In the genomic region with DNA sequence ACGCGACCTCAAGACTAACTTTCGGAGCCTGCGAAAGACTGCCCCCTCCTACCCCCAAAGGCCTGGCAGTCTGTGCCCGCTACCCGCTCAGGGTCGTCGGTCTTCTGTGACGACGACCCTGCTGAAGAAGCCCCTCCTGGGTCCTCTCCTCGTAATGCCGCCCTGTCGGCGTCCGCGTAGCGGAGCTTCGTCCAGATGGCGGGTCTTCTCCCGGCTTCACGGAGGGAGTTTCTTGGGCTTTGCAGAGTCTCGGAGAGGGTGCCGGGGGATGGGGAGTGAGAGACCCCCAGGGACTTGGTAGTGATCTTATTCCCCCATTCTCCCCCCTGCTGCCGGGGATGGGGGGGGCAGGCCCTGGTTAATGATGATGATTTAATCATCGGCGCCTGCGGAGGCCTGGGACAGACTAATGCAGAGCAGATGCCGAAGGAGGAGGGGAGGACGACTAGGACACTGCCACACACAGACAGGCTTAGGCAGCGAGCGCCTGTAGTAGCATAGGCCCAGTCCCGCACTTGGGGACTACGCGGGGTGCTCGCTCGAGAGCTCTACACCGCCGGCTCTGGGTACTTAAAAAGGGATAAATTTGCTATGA, we compare ENCODE assay signal across 8 cellular contexts. TPM values are rescaled to one million over a fixed set of nuclear protein-coding genes. Genes with fewer than 3 reads are reported as not detected.
DNase-seq lines count a peak whose midpoint lies in the region; ATAC-seq, FAIRE-seq and TF ChIP-seq lines count a peak whose summit lies in the region.

No MANE protein-coding gene starts in this region.

- TF ChIP-seq CTCF in psoas muscle (IDR thresholded peaks at IDR 0.05) = no peak

- H3K27ac Mint-ChIP-seq in activated naive CD4-positive, alpha-beta T cell treated with anti-CD3 and anti-CD28 coated beads, Interleukin-2, amount 50 U/mL, for 24 hours = peak overlapping the region; percentile 97

- H3K4me1 ChIP-seq in psoas muscle = peaks cover 13% of the 10 kb centered on the region

- DNase-seq in D341Med (ENCODE audit: low spot score) (peak; percentile 79), MG63 (peak; percentile 39), head of caudate nucleus (peak in 36 of 42 donors; percentile 15 to 76 (median 48)), psoas muscle (no peak), GM12892 (ENCODE audit: insufficient read length) (no peak)

- no peak for TF ChIP-seq POLR2A in GM12892 (IDR thresholded peaks at IDR 0.05; ENCODE audit: low read depth, low read length)

- H3K27me3 Mint-ChIP-seq in activated naive CD4-positive, alpha-beta T cell treated with anti-CD3 and anti-CD28 coated beads, Interleukin-2, amount 50 U/mL, for 24 hours = peaks cover 36% of the 10 kb centered on the region

- no peak for FAIRE-seq in GM12892 (lab: Jason Lieb, UNC)

- H3K9me3 Mint-ChIP-seq in activated naive CD4-positive, alpha-beta T cell treated with anti-CD3 and anti-CD28 coated beads, Interleukin-2, amount 50 U/mL, for 24 hours = no peaks in the 10 kb centered on the region

- H3K4me3 ChIP-seq in MG63 (peak overlapping the region; percentile 99), psoas muscle (peak overlapping the region; percentile 96)

- H3K4me3 Mint-ChIP-seq in activated naive CD4-positive, alpha-beta T cell treated with anti-CD3 and anti-CD28 coated beads, Interleukin-2, amount 50 U/mL, for 24 hours = peak overlapping the region; percentile 94

- intact Hi-C loops in head of caudate nucleus (cut with DNase I) (loop anchor here (2.0 kb wide), 1 partner anchor 21 kb away; the partner anchor contains the start of genes AUP1 and HTRA2), psoas muscle (cut with DNase I) (loop anchor here (2.0 kb wide), 1 partner anchor 21 kb away; the partner anchor contains the start of genes AUP1 (in 2 of the 2) and HTRA2 (in 2 of the 2))

- peak; percentile 12 for ATAC-seq in GM21576 (IDR thresholded peaks at IDR 0.05; ENCODE audit: unreplicated experiment)
- ATAC-seq in psoas muscle = peak in 1 of 4 donors; percentile 14
- ATAC-seq in GM21447 (IDR thresholded peaks at IDR 0.05; ENCODE audit: unreplicated experiment) = no peak

- H3K36me3 ChIP-seq in MG63 (peaks cover 28% of the 10 kb centered on the region), psoas muscle (ENCODE audit: insufficient read depth in 1 of 2, low read depth in 1 of 2) (peaks cover 0 to 22% of the 10 kb centered on the region in 2 donors)

- peaks cover 39% of the 10 kb centered on the region for H3K4me1 Mint-ChIP-seq in activated naive CD4-positive, alpha-beta T cell treated with anti-CD3 and anti-CD28 coated beads, Interleukin-2, amount 50 U/mL, for 24 hours

- 16 to 20% (median 18%) methylated on average over 38 of the region's 38 CpGs for WGBS in psoas muscle, 3 donors

- H3K9me3 ChIP-seq in MG63 = no peaks in the 10 kb centered on the region
- no peaks in the 10 kb centered on the region for H3K9me3 ChIP-seq in psoas muscle

- peak overlapping the region; percentile 100 for H3K27ac ChIP-seq in psoas muscle

- H3K36me3 Mint-ChIP-seq in activated naive CD4-positive, alpha-beta T cell treated with anti-CD3 and anti-CD28 coated beads, Interleukin-2, amount 50 U/mL, for 24 hours = peaks cover 18% of the 10 kb centered on the region

- H3K27me3 ChIP-seq in MG63 (no peaks in the 10 kb centered on the region), psoas muscle (ENCODE audit: insufficient read depth in 3 of 3, low read length in 2 of 3) (peaks cover 0 to 68% (median 10%) of the 10 kb centered on the region in 3 donors)

RNA-seq across cellular contexts. Expression of gene PCGF1, which starts 0.5 kb away (rescaled TPM):
- 23.9 and 24.4 TPM in 2 replicates for total RNA-seq in MG63 (2014; rRNA removed; shearing (Covaris generic); ENCODE audit: low replicate concordance)
- total RNA-seq in psoas muscle = 10 to 100 TPM; 14.3 to 32.0 (median 21.5) TPM
- 10 to 100 TPM; 25.6 to 60.3 (median 44.9) TPM for polyA plus RNA-seq in psoas muscle
- 17.5 TPM for polyA plus RNA-seq in GM12892 (2012; ENCODE audit: missing spikeins)

RNA-seq across cellular contexts. Expression of gene TLX2, which starts 6.2 kb away (rescaled TPM):
- 0.07 and 1.2 TPM in 2 replicates for total RNA-seq in MG63 (2014; rRNA removed; shearing (Covaris generic); ENCODE audit: low replicate concordance)
- total RNA-seq in psoas muscle = not detected
- polyA plus RNA-seq in psoas muscle = not detected
- not detected for polyA plus RNA-seq in GM12892 (2012; ENCODE audit: missing spikeins)

RNA-seq across cellular contexts. Expression of gene LBX2, which starts 8.6 kb away (rescaled TPM):
- 0.95 and 1.2 TPM in 2 replicates for total RNA-seq in MG63 (2014; rRNA removed; shearing (Covaris generic); ENCODE audit: low replicate concordance)
- total RNA-seq in psoas muscle = under 1 TPM in 2 of 4 donors, not detected in 2; 0.15 to 0.36 TPM
- polyA plus RNA-seq in psoas muscle = under 1 TPM; 0.14 to 0.68 (median 0.26) TPM
- 0.55 TPM for polyA plus RNA-seq in GM12892 (2012; ENCODE audit: missing spikeins)

RNA-seq across cellular contexts. Expression of gene DQX1, which starts 18.0 kb away (rescaled TPM):
- total RNA-seq in MG63 (2014; rRNA removed; shearing (Covaris generic); ENCODE audit: low replicate concordance) = not detected in 2 replicates
- total RNA-seq in psoas muscle = not detected
- polyA plus RNA-seq in psoas muscle = under 1 TPM; 0.19 to 0.27 (median 0.27) TPM
- 0.93 TPM for polyA plus RNA-seq in GM12892 (2012; ENCODE audit: missing spikeins)

RNA-seq across cellular contexts. Expression of gene AUP1, which starts 21.5 kb away (rescaled TPM):
- 70.0 and 143 TPM in 2 replicates for total RNA-seq in MG63 (2014; rRNA removed; shearing (Covaris generic); ENCODE audit: low replicate concordance)
- 10 to 100 TPM; 56.0 to 94.7 (median 84.6) TPM for total RNA-seq in psoas muscle
- 100 to 1,000 TPM; 123 to 205 (median 169) TPM for polyA plus RNA-seq in psoas muscle
- polyA plus RNA-seq in GM12892 (2012; ENCODE audit: missing spikeins) = 82.7 TPM

Comparison
In these comparisons a context has a peak if more than half of its experiments do, and no peak if none do; other contexts are left out.
1. DNase-seq: peak in D341Med (single experiment), MG63 (single experiment) and head of caudate nucleus (36 of 42); none in psoas muscle (0 of 2) and GM12892 (single experiment).